ENCODE assay signal across 16 cellular contexts in genomic region chr1:111142358-111142975, GRCh38. TPM values are rescaled to one million over a fixed set of nuclear protein-coding genes. Genes with fewer than 3 reads are reported as not detected.
DNase-seq lines count a peak whose midpoint lies in the region; FAIRE-seq and TF ChIP-seq lines count a peak whose summit lies in the region.
"Had no signal": no experiment of that assay in that cellular context is flagged by ENCODE, and none has a peak within 500 bp of the region (broad histone marks: within the 10 kb centered on the region; RNA-seq: fewer than 3 reads in every experiment).

No MANE protein-coding gene starts in this region.

- H3K9ac ChIP-seq in Loucy (ENCODE audit: low read depth, low read length, poor library complexity, severe bottlenecking) (peak overlapping the region; percentile 87), mammary epithelial cell (ENCODE audit: insufficient read depth, low read length) (no peak overlapping the region)

- no TSS peak for BruUV-seq in mammary epithelial cell (replicated peaks; lab: Mats Ljungman, UMichigan)

- no peak for FAIRE-seq in D721Med (lab: Jason Lieb, UNC)
- FAIRE-seq: endothelial cell of umbilical vein had no signal

- H2AFZ ChIP-seq in Loucy (ENCODE audit: low read length) (no peak overlapping the region), mammary epithelial cell (ENCODE audit: low read depth, low read length) (no peak overlapping the region)

- in situ Hi-C loops in mammary epithelial cell (cut with MboI; ENCODE audit: low sequenced_read_pairs in 2 of 2), result no loop called here

- no peak for TF ChIP-seq CTCF in D721Med (IDR thresholded peaks at IDR 0.05; ENCODE audit: insufficient read depth, missing control alignments)
- TF ChIP-seq CTCF in Loucy (conservative IDR thresholded peaks at IDR 0.05; ENCODE audit: low read length), result no peak
- no peak for TF ChIP-seq CTCF in mammary epithelial cell (conservative IDR thresholded peaks at IDR 0.05 in 1 of 2, IDR thresholded peaks at IDR 0.05 in 1 of 2; ENCODE audit: extremely low read depth in 1 of 2, insufficient read depth in 1 of 2, low read depth in 1 of 2, low read length in 2 of 2)
- no peak for TF ChIP-seq CTCF in nephron progenitor cell (IDR thresholded peaks at IDR 0.05)

- intact Hi-C loops in mammary epithelial cell (cut with micrococcal nuclease), result no loop called here

- CTCF ChIA-PET in mammary epithelial cell (lab: Charles Lee; ENCODE audit: low non-redundant PET), result no interaction called here

- H3K36me3 Mint-ChIP-seq in nephron progenitor cell (ENCODE audit: low read depth), result peaks cover 3% of the 10 kb centered on the region

- no peak overlapping the region for H3K27ac ChIP-seq in mammary epithelial cell (ENCODE audit: insufficient read depth, low read depth, low read length)
- H3K27ac ChIP-seq: ovary, thoracic aorta had no signal

- no peaks in the 10 kb centered on the region for H3K9me2 ChIP-seq in Loucy (replicated peaks; ENCODE audit: low read depth, low read length)

- H3K79me2 ChIP-seq in Loucy (ENCODE audit: insufficient read depth, low read length) (peaks cover 93% of the 10 kb centered on the region), mammary epithelial cell (ENCODE audit: insufficient read depth, low read length) (peaks cover 92% of the 10 kb centered on the region)

- H4K20me1 ChIP-seq in Loucy (ENCODE audit: insufficient read depth, low read length, poor library complexity, severe bottlenecking) (peaks cover 56% of the 10 kb centered on the region), mammary epithelial cell (ENCODE audit: insufficient read depth, low read length) (no peaks in the 10 kb centered on the region)

- 87% methylated on average over 5 of the region's 5 CpGs for WGBS in mammary epithelial cell (ENCODE audit: low coverage, missing lambda C conversion rate)

- peaks cover 46% of the 10 kb centered on the region for H3K4me1 Mint-ChIP-seq in nephron progenitor cell

- H3K9me3 Mint-ChIP-seq in nephron progenitor cell, result no peaks in the 10 kb centered on the region
- H3K9me3 Mint-ChIP-seq: CD14-positive monocyte, immature natural killer cell had no signal

- no peaks in the 10 kb centered on the region for H3K36me3 ChIP-seq in Loucy (ENCODE audit: insufficient read depth, low read length)
- peaks cover 3% of the 10 kb centered on the region for H3K36me3 ChIP-seq in mammary epithelial cell (ENCODE audit: insufficient read depth, low read length)
- H3K36me3 ChIP-seq: ovary, thoracic aorta had no signal

- no peaks in the 10 kb centered on the region for H3K9me3 ChIP-seq in Loucy (ENCODE audit: insufficient read depth, low read depth, low read length)
- H3K9me3 ChIP-seq in mammary epithelial cell (replicated peaks; ENCODE audit: insufficient read depth, low read length), result no peaks in the 10 kb centered on the region
- H3K9me3 ChIP-seq: ovary, thoracic aorta had no signal

- H3K27me3 ChIP-seq in Loucy (ENCODE audit: insufficient read depth, low read length, poor library complexity, severe bottlenecking) (no peaks in the 10 kb centered on the region), mammary epithelial cell (ENCODE audit: insufficient read depth, low read length) (no peaks in the 10 kb centered on the region)

- H3K4me3 Mint-ChIP-seq in nephron progenitor cell, result peak overlapping the region; percentile 98

- H3K27ac Mint-ChIP-seq in nephron progenitor cell, result no peak overlapping the region

- peak overlapping the region; percentile 99 for H3K4me2 ChIP-seq in Loucy (ENCODE audit: low read depth, low read length, poor library complexity, severe bottlenecking)
- H3K4me2 ChIP-seq in mammary epithelial cell (ENCODE audit: insufficient read depth, low read depth, low read length), result peak overlapping the region; percentile 93

- H3K4me1 ChIP-seq in Loucy (ENCODE audit: insufficient read depth, low read length, poor library complexity, severe bottlenecking), result peaks cover 72% of the 10 kb centered on the region
- H3K4me1 ChIP-seq in mammary epithelial cell (ENCODE audit: insufficient read depth, low read length), result peaks cover 13% of the 10 kb centered on the region

- peak overlapping the region; percentile 98 for H3K4me3 ChIP-seq in Loucy (ENCODE audit: low read length, poor library complexity, severe bottlenecking)
- H3K4me3 ChIP-seq in mammary epithelial cell (replicated peaks in 1 of 3; ENCODE audit: insufficient read depth in 1 of 3, low read depth in 2 of 3, low read length in 3 of 3), result no peak overlapping the region
- H3K4me3 ChIP-seq: ovary had no signal

- no peaks in the 10 kb centered on the region for H3F3A ChIP-seq in Loucy (ENCODE audit: low read depth)

- dilution Hi-C loops in mammary epithelial cell (cut with HindIII; ENCODE audit: low sequenced_read_pairs), result no loop called here

- no peaks in the 10 kb centered on the region for H3K27me3 Mint-ChIP-seq in nephron progenitor cell (ENCODE audit: low read depth, poor library complexity)

- peak; percentile 24 for DNase-seq in D721Med (ENCODE audit: insufficient read length, low spot score)
- DNase-seq in mammary epithelial cell, result no peak
- no peak for DNase-seq in nephron progenitor cell
- no peak for DNase-seq in NCI-H748 treated with DMSO at 0.1 percent for 48 hours (lab: John Stamatoyannopoulos, UW)
- no peak for DNase-seq in NCI-H526 treated with DMSO at 0.1 percent for 48 hours (lab: John Stamatoyannopoulos, UW)
- DNase-seq in NCI-H345 (lab: John Stamatoyannopoulos, UW), result no peak
- no peak for DNase-seq in activated CD4-positive, alpha-beta T cell treated with anti-CD3 and anti-CD28 coated beads for 48 hours
- DNase-seq: anterior cingulate cortex, immature natural killer cell, MV-4-11, NCI-H526, ovary had no signal

RNA-seq across cellular contexts. Expression of gene CEPT1, which starts 2.4 kb away (rescaled TPM):
- total RNA-seq in mammary epithelial cell, result 10 to 100 TPM; 41.0 to 54.8 TPM
- polyA plus RNA-seq in mammary epithelial cell, result 17.2 TPM
- 24.7 TPM for polyA minus RNA-seq in mammary epithelial cell

RNA-seq across cellular contexts. Expression of gene DRAM2, which starts 2.6 kb away (rescaled TPM):
- 10 to 100 TPM; 33.7 to 90.4 TPM for total RNA-seq in mammary epithelial cell
- 36.6 TPM for polyA plus RNA-seq in mammary epithelial cell
- polyA minus RNA-seq in mammary epithelial cell, result 29.4 TPM

RNA-seq across cellular contexts. Expression of gene DENND2D, which starts 58.0 kb away (rescaled TPM):
- 10 to 100 TPM in 1 of 2 donors, 1 to 10 TPM in 1; 1.5 to 10.5 TPM for total RNA-seq in mammary epithelial cell
- polyA plus RNA-seq in mammary epithelial cell, result 2.6 TPM
- 6.5 TPM for polyA minus RNA-seq in mammary epithelial cell
